12 cellular contexts compared by ENCODE assay signal in genomic region chr11:20729597-20730095, GRCh38.
"Had no signal": no experiment of that assay in that cellular context is flagged by ENCODE, and none has a peak within 500 bp of the region (broad histone marks: within the 10 kb centered on the region; RNA-seq: fewer than 3 reads in every experiment).

No MANE protein-coding gene starts in this region.

- DNase-seq: effector memory CD4-positive, alpha-beta T cell; heart right ventricle; hypothalamus; kidney glomerular epithelial cell; mesendoderm; naive thymus-derived CD4-positive, alpha-beta T cell; nephron progenitor cell; sigmoid colon; small intestine; stimulated activated CD4-positive, alpha-beta T cell treated with anti-CD3 and anti-CD28 coated beads, Interleukin-12 subunit alpha, Interleukin-12 subunit beta, amount 100 ng/mL, for 4 hours; stimulated activated naive CD4-positive, alpha-beta T cell treated with Interleukin-2 at 50 U/mL for 16 hours had no signal

- ATAC-seq: esophagus mucosa; heart right ventricle; naive thymus-derived CD4-positive, alpha-beta T cell had no signal
